ENCODE assay signal across 10 cellular contexts in genomic region chr22:44667276-44667675, GRCh38. TPM values are rescaled to one million over a fixed set of nuclear protein-coding genes. Genes with fewer than 3 reads are reported as not detected.
DNase-seq lines count a peak whose midpoint lies in the region; ATAC-seq and TF ChIP-seq lines count a peak whose summit lies in the region.
"Had no signal": no experiment of that assay in that cellular context is flagged by ENCODE, and none has a peak within 500 bp of the region (broad histone marks: within the 10 kb centered on the region; RNA-seq: fewer than 3 reads in every experiment).

No MANE protein-coding gene starts in this region.

- H3K4me3 ChIP-seq in right cardiac atrium (ENCODE audit: low read length) = no peak overlapping the region
- peak overlapping the region in 1 of 8 donors; percentile 78 for H3K4me3 ChIP-seq in spleen

- peak overlapping the region; percentile 77 for H3K27ac Mint-ChIP-seq in activated CD8-positive, alpha-beta memory T cell treated with anti-CD3 and anti-CD28 coated beads, Interleukin-2, amount 10 ng/mL, durations not matched to agents 7 days and 5 days
- H3K27ac Mint-ChIP-seq in activated B cell treated with CpG ODN at 0.5 μM for 24 hours = no peak overlapping the region

- no peaks in the 10 kb centered on the region for H3K9me3 Mint-ChIP-seq in activated CD8-positive, alpha-beta memory T cell treated with anti-CD3 and anti-CD28 coated beads, Interleukin-2, amount 10 ng/mL, durations not matched to agents 7 days and 5 days (ENCODE audit: low read depth)
- no peaks in the 10 kb centered on the region for H3K9me3 Mint-ChIP-seq in activated B cell treated with CpG ODN at 0.5 μM for 24 hours

- intact Hi-C loops in activated B cell treated with CpG ODN at 0.5 μM for 24 hours (cut with micrococcal nuclease) (no loop called here), right cardiac atrium (cut with DNase I) (no loop called here), spleen (cut with DNase I; ENCODE audit: low total_unique reads) (no loop called here)

- POLR2A ChIA-PET in activated B cell treated with CpG ODN at 0.5 μM for 24 hours (lab: Charles Lee) = no interaction called here

- peak overlapping the region; percentile 60 for H3K4me3 Mint-ChIP-seq in activated CD8-positive, alpha-beta memory T cell treated with anti-CD3 and anti-CD28 coated beads, Interleukin-2, amount 10 ng/mL, durations not matched to agents 7 days and 5 days
- peak overlapping the region; percentile 66 for H3K4me3 Mint-ChIP-seq in activated B cell treated with CpG ODN at 0.5 μM for 24 hours

- 42% methylated on average over 5 of the region's 5 CpGs for WGBS in right cardiac atrium
- WGBS in spleen, 5 donors = 53 to 81% (median 68%) methylated on average over 5 of the region's 5 CpGs

- H3K27me3 Mint-ChIP-seq in activated CD8-positive, alpha-beta memory T cell treated with anti-CD3 and anti-CD28 coated beads, Interleukin-2, amount 10 ng/mL, durations not matched to agents 7 days and 5 days = peaks cover 4% of the 10 kb centered on the region
- peaks cover 13% of the 10 kb centered on the region for H3K27me3 Mint-ChIP-seq in activated B cell treated with CpG ODN at 0.5 μM for 24 hours

- no peaks in the 10 kb centered on the region for H3K9me3 ChIP-seq in right cardiac atrium (ENCODE audit: control insufficient read depth, low read length)
- H3K9me3 ChIP-seq in spleen = no peaks in the 10 kb centered on the region

- no peaks in the 10 kb centered on the region for H3K36me3 ChIP-seq in spleen

- no peak for DNase-seq in activated CD8-positive, alpha-beta memory T cell treated with anti-CD3 and anti-CD28 coated beads, Interleukin-2, amount 10 ng/mL, durations not matched to agents 7 days and 5 days
- DNase-seq in activated CD8-positive, alpha-beta memory T cell treated with anti-CD3 and anti-CD28 coated beads for 24 hours = no peak
- DNase-seq in activated B cell treated with CpG ODN at 0.5 μM for 24 hours (no peak), right cardiac atrium (peak in 1 of 3 donors; percentile 30), spleen (no peak), MV-4-11 (lab: John Stamatoyannopoulos, UW) (no peak)
- DNase-seq: ACHN, DMS79 had no signal

- peaks cover 73% of the 10 kb centered on the region for H3K4me1 Mint-ChIP-seq in activated CD8-positive, alpha-beta memory T cell treated with anti-CD3 and anti-CD28 coated beads, Interleukin-2, amount 10 ng/mL, durations not matched to agents 7 days and 5 days
- peaks cover 28% of the 10 kb centered on the region for H3K4me1 Mint-ChIP-seq in activated B cell treated with CpG ODN at 0.5 μM for 24 hours

- H3K36me3 Mint-ChIP-seq in activated CD8-positive, alpha-beta memory T cell treated with anti-CD3 and anti-CD28 coated beads, Interleukin-2, amount 10 ng/mL, durations not matched to agents 7 days and 5 days = peaks cover 2% of the 10 kb centered on the region
- no peaks in the 10 kb centered on the region for H3K36me3 Mint-ChIP-seq in activated B cell treated with CpG ODN at 0.5 μM for 24 hours (ENCODE audit: low read depth)

- CTCF ChIA-PET in activated CD8-positive, alpha-beta memory T cell treated with anti-CD3 and anti-CD28 coated beads, Interleukin-2, amount 10 ng/mL, durations not matched to agents 7 days and 5 days (lab: Charles Lee) = interaction anchor here (1.4 to 14.0 kb wide), 3 partner anchors 14 to 641 kb away, joined by 3 to 175 read pairs (median 23); no protein-coding TSS in a partner anchor
- CTCF ChIA-PET in activated B cell treated with CpG ODN at 0.5 μM for 24 hours (lab: Charles Lee) = no interaction called here

- ATAC-seq in activated CD8-positive, alpha-beta memory T cell treated with anti-CD3 and anti-CD28 coated beads, Interleukin-2, amount 10 ng/mL, durations not matched to agents 7 days and 5 days = no peak
- ATAC-seq in activated B cell treated with CpG ODN at 0.5 μM for 24 hours (ENCODE audit: low read depth) (no peak), right cardiac atrium (peak; percentile 14 to 20), HG03039 (IDR thresholded peaks at IDR 0.05; ENCODE audit: unreplicated experiment) (no peak), HG03378 (IDR thresholded peaks at IDR 0.05; ENCODE audit: unreplicated experiment) (no peak)

- H3K27ac ChIP-seq in right cardiac atrium (ENCODE audit: low read length) = no peak overlapping the region
- peak overlapping the region in 6 of 8 donors; percentile 80 to 93 (median 88) for H3K27ac ChIP-seq in spleen

- no peak for TF ChIP-seq POLR2A in spleen (IDR thresholded peaks at IDR 0.05)

- no peak for TF ChIP-seq CTCF in activated B cell treated with CpG ODN at 0.5 μM for 24 hours (IDR thresholded peaks at IDR 0.05)
- TF ChIP-seq CTCF in spleen (IDR thresholded peaks at IDR 0.05 in 8 of 11, conservative IDR thresholded peaks at IDR 0.05 in 3 of 11) = no peak

- H3K4me1 ChIP-seq in right cardiac atrium (ENCODE audit: control insufficient read depth, insufficient read depth, low read length) (peaks cover 7% of the 10 kb centered on the region), spleen (peaks cover 32 to 86% (median 59%) of the 10 kb centered on the region in 6 donors)

- H3K27me3 ChIP-seq in right cardiac atrium (ENCODE audit: control insufficient read depth, insufficient read depth) = no peaks in the 10 kb centered on the region
- H3K27me3 ChIP-seq in spleen (replicated peaks in 1 of 7) = peaks cover 0 to 33% (median 3%) of the 10 kb centered on the region in 7 donors

RNA-seq across cellular contexts. Expression of gene PRR5, which starts 34.7 kb away (rescaled TPM):
- 10 to 100 TPM; 20.0 to 35.7 TPM for total RNA-seq in activated CD8-positive, alpha-beta memory T cell treated with anti-CD3 and anti-CD28 coated beads, Interleukin-2, amount 10 ng/mL, durations not matched to agents 7 days and 5 days
- 15.5 and 18.0 TPM in 2 replicates for total RNA-seq in activated B cell treated with CpG ODN at 0.5 μM for 24 hours
- total RNA-seq in right cardiac atrium = 10 to 100 TPM in 1 of 4 donors, 1 to 10 TPM in 3; 6.9 to 10.9 (median 9.5) TPM
- polyA plus RNA-seq in right cardiac atrium = 6.1 TPM
- 10 to 100 TPM; 49.0 to 85.6 (median 77.9) TPM for total RNA-seq in spleen
- polyA plus RNA-seq in spleen = 10 to 100 TPM; 31.3 to 83.1 (median 57.5) TPM

Comparison
In these comparisons a context has a peak if more than half of its experiments do, and no peak if none do; other contexts are left out.
1. ATAC-seq: peak in right cardiac atrium (2 of 2); none in activated CD8-positive, alpha-beta memory T cell treated with anti-CD3 and anti-CD28 coated beads, Interleukin-2, amount 10 ng/mL, durations not matched to agents 7 days and 5 days (single experiment), activated B cell treated with CpG ODN at 0.5 μM for 24 hours (single experiment), HG03039 (single experiment) and HG03378 (single experiment).